ENCODE assay signal across 35 cellular contexts in the genomic region with DNA sequence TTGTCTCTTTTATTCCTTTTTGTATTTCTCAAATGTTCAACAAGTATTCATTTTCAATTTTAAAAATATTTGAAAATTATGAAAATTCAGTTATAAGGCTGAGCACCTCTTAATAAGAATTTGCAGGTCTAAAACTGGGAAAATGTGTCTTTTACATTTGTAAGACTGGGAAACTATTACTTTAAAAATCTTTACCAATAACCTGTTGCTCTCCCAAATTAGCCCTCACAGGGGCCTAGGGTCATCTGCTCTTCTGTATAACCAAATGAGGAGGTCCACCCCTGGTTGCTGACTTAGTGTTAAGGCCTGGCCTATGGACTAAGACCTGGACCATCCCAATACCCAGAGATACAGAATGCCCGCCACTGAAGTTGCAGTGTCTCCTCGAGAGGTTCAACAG.
"Had no signal": no experiment of that assay in that cellular context is flagged by ENCODE, and none has a peak within 500 bp of the region (broad histone marks: within the 10 kb centered on the region; RNA-seq: fewer than 3 reads in every experiment).

No MANE protein-coding gene starts in this region.

- H3K9me3 ChIP-seq: MG63 had no signal

- H3K4me3 ChIP-seq: MG63 had no signal

- DNase-seq: Karpas-422, Kasumi-1, MG63, MM.1S, MV-4-11, NCI-H1048, NCI-H1092, NCI-H1092 treated with DMSO at 0.1 percent for 48 hours, NCI-H1105, NCI-H1105 treated with DMSO at 0.1 percent for 48 hours, NCI-H1417, NCI-H1417 treated with DMSO at 0.1 percent for 48 hours, NCI-H1436, NCI-H1436 treated with DMSO at 0.1 percent for 48 hours, NCI-H146, NCI-H1694, NCI-H1694 treated with DMSO at 0.1 percent for 48 hours, NCI-H187, NCI-H187 treated with DMSO at 0.1 percent for 48 hours, NCI-H1930, NCI-H2029, NCI-H2029 treated with DMSO at 0.1 percent for 48 hours, NCI-H2081, NCI-H2081 treated with DMSO at 0.1 percent for 48 hours, NCI-H2107, NCI-H2171, NCI-H2171 treated with DMSO at 0.1 percent for 48 hours, NCI-H2227 treated with DMSO at 0.1 percent for 48 hours, NCI-H226, NCI-H345, NCI-H446, NCI-H446 treated with DMSO at 0.1 percent for 48 hours, NCI-H510A, NCI-H510A treated with DMSO at 0.1 percent for 48 hours, NCI-H524 had no signal

- H3K27me3 ChIP-seq: MG63 had no signal

- H3K36me3 ChIP-seq: MG63 had no signal
